11 cellular contexts compared by ENCODE assay signal in the genomic region with DNA sequence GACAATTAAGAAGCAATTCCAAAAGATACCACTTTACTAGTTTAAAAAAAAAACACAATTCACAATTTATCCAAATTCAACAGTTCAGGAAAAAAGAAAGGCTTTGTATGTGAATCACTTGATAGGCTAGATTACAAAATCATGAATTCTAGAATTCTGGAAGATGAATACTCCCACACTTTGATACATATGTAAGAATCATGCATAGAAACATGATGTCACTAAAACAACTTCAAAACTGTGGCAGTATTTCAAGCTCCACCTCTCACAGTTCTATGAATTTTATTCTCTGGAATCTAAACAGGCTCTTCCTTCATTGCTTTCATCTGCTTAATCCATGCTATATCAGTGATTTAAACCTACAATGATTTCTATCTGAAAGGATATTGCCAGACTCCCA. TPM values are rescaled to one million over a fixed set of nuclear protein-coding genes. Genes with fewer than 3 reads are reported as not detected.
DNase-seq lines count a peak whose midpoint lies in the region; ATAC-seq lines count a peak whose summit lies in the region.
"Had no signal": no experiment of that assay in that cellular context is flagged by ENCODE, and none has a peak within 500 bp of the region (broad histone marks: within the 10 kb centered on the region; RNA-seq: fewer than 3 reads in every experiment).

No MANE protein-coding gene starts in this region.

- H3K27ac Mint-ChIP-seq in T-helper 17 cell: peak overlapping the region; percentile 51
- H3K27ac Mint-ChIP-seq in activated T-cell treated with anti-CD3 and anti-CD28 coated beads, Interleukin-2, amount 50 U/mL, for 24 hours: no peak overlapping the region

- peaks cover 4% of the 10 kb centered on the region for H3K36me3 Mint-ChIP-seq in T-helper 17 cell (ENCODE audit: low read depth)
- H3K36me3 Mint-ChIP-seq in activated T-cell treated with anti-CD3 and anti-CD28 coated beads, Interleukin-2, amount 50 U/mL, for 24 hours (ENCODE audit: low read depth): no peaks in the 10 kb centered on the region

- ATAC-seq in T-helper 17 cell (no peak), GM18870 (IDR thresholded peaks at IDR 0.05; ENCODE audit: unreplicated experiment) (no peak)

- H3K9me3 Mint-ChIP-seq in activated T-cell treated with anti-CD3 and anti-CD28 coated beads, Interleukin-2, amount 50 U/mL, for 24 hours: no peaks in the 10 kb centered on the region

- H3K9me3 ChIP-seq in T-helper 17 cell (ENCODE audit: control insufficient read depth, low read length, poor library complexity, severe bottlenecking): no peaks in the 10 kb centered on the region

- no peak overlapping the region for H3K4me3 Mint-ChIP-seq in T-helper 17 cell
- H3K4me3 Mint-ChIP-seq in activated T-cell treated with anti-CD3 and anti-CD28 coated beads, Interleukin-2, amount 50 U/mL, for 24 hours: no peak overlapping the region

- H3K27me3 Mint-ChIP-seq in T-helper 17 cell: no peaks in the 10 kb centered on the region
- H3K27me3 Mint-ChIP-seq in activated T-cell treated with anti-CD3 and anti-CD28 coated beads, Interleukin-2, amount 50 U/mL, for 24 hours: no peaks in the 10 kb centered on the region

- peak; percentile 21 for DNase-seq in GM03348 (ENCODE audit: low spot score)
- no peak for DNase-seq in T-helper 17 cell
- DNase-seq in fibroblast of gingiva (ENCODE audit: low read depth): peak; percentile 40
- peak; percentile 45 for DNase-seq in putamen (ENCODE audit: low spot score)
- no peak for DNase-seq in activated T-cell treated with anti-CD3 and anti-CD28 coated beads, Interleukin-2, amount 50 U/mL, for 24 hours
- DNase-seq in cerebellar cortex (ENCODE audit: low spot score): no peak
- DNase-seq in KG1 (lab: John Stamatoyannopoulos, UW): no peak
- DNase-seq: activated CD8-positive, alpha-beta memory T cell treated with anti-CD3 and anti-CD28 coated beads, Interleukin-2, amount 50 U/mL, for 48 hours; NCI-H1436 treated with DMSO at 0.1 percent for 48 hours; SHP77 treated with DMSO at 0.1 percent for 48 hours had no signal

- H3K4me1 Mint-ChIP-seq in T-helper 17 cell: peaks cover 50% of the 10 kb centered on the region
- H3K4me1 Mint-ChIP-seq in activated T-cell treated with anti-CD3 and anti-CD28 coated beads, Interleukin-2, amount 50 U/mL, for 24 hours (ENCODE audit: low read depth): peaks cover 71% of the 10 kb centered on the region

RNA-seq across cellular contexts. Expression of a gene that starts 51.0 kb away (rescaled TPM):
- total RNA-seq in T-helper 17 cell: 10 to 100 TPM; 57.1 to 68.1 TPM

Comparison
In these comparisons a context has a peak if more than half of its experiments do, and no peak if none do; other contexts are left out.
1. DNase-seq: peak in GM03348 (single experiment), fibroblast of gingiva (single experiment) and putamen (single experiment); none in T-helper 17 cell (0 of 3), activated T-cell treated with anti-CD3 and anti-CD28 coated beads, Interleukin-2, amount 50 U/mL, for 24 hours (single experiment), cerebellar cortex (single experiment) and KG1 (single experiment).